Comparison of ENCODE assay signal across 1 cellular context in genomic region chr7:36343548-36343947, GRCh38.
A peak's percentile ranks its signal among the peaks of the same experiment; 100 is the strongest.
TF ChIP-seq lines count a peak whose summit lies in the region.

No MANE protein-coding gene starts in this region.

TF ChIP-seq in HEK293, 187 proteins besides CTCF, POLR2A, EP300 and RAD21 (continued from another document):
- TF ChIP-seq ZNF366 (tag by site-specific recombination; conservative IDR thresholded peaks at IDR 0.05) (peak; percentile 46), MZF1 (tag by site-specific recombination; IDR thresholded peaks at IDR 0.05; ENCODE audit: borderline replicate concordance) (no peak), ZNF654 (tag by site-specific recombination; IDR thresholded peaks at IDR 0.05; ENCODE audit: low read depth) (no peak), ZNF704 (tag by site-specific recombination; IDR thresholded peaks at IDR 0.05) (no peak), ZNF24 (tag by site-specific recombination; IDR thresholded peaks at IDR 0.05) (no peak), ZBTB49 (tag by site-specific recombination; IDR thresholded peaks at IDR 0.05; ENCODE audit: low read depth) (no peak), ZFP41 (tag by site-specific recombination; IDR thresholded peaks at IDR 0.05; ENCODE audit: borderline replicate concordance) (no peak)
